Comparison of ENCODE assay signal across 16 cellular contexts in the genomic region with DNA sequence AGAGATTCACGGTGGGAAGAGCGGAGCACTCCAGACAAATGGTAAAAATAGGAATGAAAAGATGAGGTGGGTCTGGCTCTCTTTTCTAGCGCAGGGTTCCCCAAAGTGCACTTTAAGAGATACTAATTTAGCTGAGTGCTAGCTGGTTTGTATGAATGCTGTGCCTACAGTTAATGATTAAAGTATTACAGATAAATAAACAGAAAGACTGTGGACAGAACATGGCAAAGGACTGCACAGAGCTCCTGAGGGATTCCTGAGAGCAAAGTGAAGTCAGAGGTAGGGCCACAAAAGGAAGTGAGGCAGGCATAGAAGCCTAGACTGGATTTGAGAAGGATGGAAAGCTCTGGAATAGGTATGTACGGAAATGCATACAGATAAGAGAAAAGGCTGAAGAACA.
"Had no signal": no experiment of that assay in that cellular context is flagged by ENCODE, and none has a peak within 500 bp of the region (broad histone marks: within the 10 kb centered on the region; RNA-seq: fewer than 3 reads in every experiment).

No MANE protein-coding gene starts in this region.

- H3K36me3 ChIP-seq: breast epithelium, prostate gland, SJSA1 had no signal

- H3K4me1 ChIP-seq: ascending aorta, breast epithelium, left ventricle myocardium inferior, prostate gland, SJSA1 had no signal

- FAIRE-seq: endometrium, frontal cortex, keratinocyte had no signal

- H3K9me3 ChIP-seq: ascending aorta, breast epithelium, left ventricle myocardium inferior, prostate gland, SJSA1, stomach had no signal

- DNase-seq: activated CD8-positive, alpha-beta memory T cell treated with anti-CD3 and anti-CD28 coated beads, Interleukin-2, amount 50 U/mL, for 4 hours; activated T-cell treated with anti-CD3 and anti-CD28 coated beads, Interleukin-2, amount 50 U/mL, for 72 hours; cortex of kidney; head of caudate nucleus; left ventricle myocardium inferior; right cardiac atrium; stomach; SW 1271 had no signal

- H3K27me3 ChIP-seq: ascending aorta, breast epithelium, SJSA1, stomach had no signal

- ATAC-seq: right cardiac atrium had no signal

- H3K4me3 ChIP-seq: ascending aorta, breast epithelium, left ventricle myocardium inferior, prostate gland, SJSA1, skin epidermis, stomach had no signal

- H3K27ac ChIP-seq: ascending aorta, breast epithelium, left ventricle myocardium inferior, prostate gland, SJSA1, skin epidermis, stomach had no signal
